ENCODE assay signal across 8 cellular contexts in the genomic region with DNA sequence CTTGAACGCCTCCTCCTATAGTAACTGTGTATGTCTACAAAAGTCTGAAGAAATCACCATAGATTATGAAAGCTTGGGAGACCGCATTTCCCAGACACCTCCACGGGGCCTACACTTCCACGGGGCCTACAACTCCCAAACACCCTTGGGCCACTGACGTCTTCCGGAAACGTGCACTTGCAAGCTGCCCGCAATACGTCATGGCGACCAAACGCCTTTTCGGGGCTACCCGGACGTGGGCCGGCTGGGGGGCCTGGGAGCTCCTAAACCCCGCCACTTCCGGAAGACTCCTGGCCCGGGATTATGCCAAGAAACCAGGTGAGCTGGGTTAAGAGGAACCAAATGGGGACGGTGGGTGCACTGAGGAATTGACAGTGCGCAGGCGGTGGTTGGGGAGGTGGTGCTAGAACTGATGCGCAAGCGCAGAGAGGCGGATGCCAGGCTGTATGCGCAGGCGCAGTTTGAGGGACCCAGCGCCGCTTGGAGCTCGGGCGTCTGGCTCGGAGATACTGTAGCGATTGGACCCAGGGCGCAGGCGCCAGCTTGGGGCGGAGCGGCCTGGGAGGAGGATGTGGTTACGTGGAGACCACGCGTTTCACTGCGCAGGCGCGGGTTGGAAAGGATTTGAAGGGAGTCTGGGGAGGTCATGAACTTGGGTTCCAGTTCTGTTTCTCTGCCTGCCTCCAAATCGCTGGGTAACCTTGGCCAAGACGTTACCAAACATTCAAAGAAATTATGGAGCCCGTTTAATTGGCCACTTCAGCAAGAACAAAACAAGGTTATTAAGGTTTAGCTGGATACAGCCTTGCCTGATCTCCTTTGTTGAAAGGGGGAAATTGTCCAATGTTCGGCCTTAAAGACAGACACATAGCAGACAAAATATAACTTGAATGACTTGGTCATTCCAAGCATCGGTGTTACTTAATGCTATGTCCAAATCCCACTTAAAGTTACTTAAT. TPM values are rescaled to one million over a fixed set of nuclear protein-coding genes. Genes with fewer than 3 reads are reported as not detected.
DNase-seq lines count a peak whose midpoint lies in the region; ATAC-seq, FAIRE-seq and TF ChIP-seq lines count a peak whose summit lies in the region.

A gene (plus strand): TSS at position 182 of the 959 bp plus-strand sequence. CDS start 19 bp downstream, at position 201.

- H3K9me3 ChIP-seq in smooth muscle cell (replicated peaks; ENCODE audit: low read depth): no peaks in the 10 kb centered on the region

- CTCF ChIA-PET in AG04449 (lab: Yijun Ruan, JAX): interaction anchor here (0.7 to 2.7 kb wide), 16 partner anchors 9 to 225 kb away, joined by 3 to 33 read pairs (median 4); a partner anchor contains a TSS

- 5% methylated on average over 47 of the region's 47 CpGs for WGBS in smooth muscle cell (ENCODE audit: low lambda C conversion rate)

- H2AFZ ChIP-seq in smooth muscle cell (ENCODE audit: low read depth): peak within 1 kb of the TSS; percentile 92

- ATAC-seq in GM18907 (IDR thresholded peaks at IDR 0.05; ENCODE audit: unreplicated experiment) (peak; percentile 69), HG03159 (IDR thresholded peaks at IDR 0.05; ENCODE audit: unreplicated experiment) (peak; percentile 68)

- POLR2A ChIA-PET in AG04449 (lab: Yijun Ruan, JAX): interaction anchor here (0.7 to 2.4 kb wide), 4 partner anchors 22 to 222 kb away, joined by 3 to 11 read pairs (median 4); a partner anchor contains a TSS

- H3K36me3 ChIP-seq in bronchial epithelial cell (ENCODE audit: control insufficient read depth, insufficient read depth, low read length) (peaks cover 16% of the 10 kb centered on the region), smooth muscle cell (ENCODE audit: low read depth) (no peaks in the 10 kb centered on the region)

- peaks cover 28% of the 10 kb centered on the region for H3K79me2 ChIP-seq in smooth muscle cell (ENCODE audit: low read depth)

- H3K9ac ChIP-seq in smooth muscle cell (ENCODE audit: low read depth): peak within 1 kb of the TSS; percentile 96

- H4K20me1 ChIP-seq in smooth muscle cell (ENCODE audit: low read depth): no peaks in the 10 kb centered on the region

- H3K4me3 ChIP-seq in AG04449 (ENCODE audit: low read depth, low read length) (peak within 1 kb of the TSS; percentile 94), WI38 (ENCODE audit: low read depth, low read length) (peak within 1 kb of the TSS; percentile 98), bronchial epithelial cell (ENCODE audit: low read depth, low read length) (peak within 1 kb of the TSS; percentile 99), smooth muscle cell (peak within 1 kb of the TSS; percentile 91)

- H3K4me2 ChIP-seq in smooth muscle cell: peak within 1 kb of the TSS; percentile 82

- H3K27me3 ChIP-seq in bronchial epithelial cell (ENCODE audit: control insufficient read depth, insufficient read depth, low read length): no peaks in the 10 kb centered on the region
- H3K27me3 ChIP-seq in smooth muscle cell (ENCODE audit: low read depth): no peaks in the 10 kb centered on the region

- peak within 1 kb of the TSS; percentile 93 for H3K27ac ChIP-seq in smooth muscle cell (ENCODE audit: low read depth)

- TF ChIP-seq CTCF in AG04449 (IDR thresholded peaks at IDR 0.05; ENCODE audit: insufficient read depth, low read length, missing control alignments) (no peak), WI38 (IDR thresholded peaks at IDR 0.05; ENCODE audit: low read depth, low read length) (no peak), bronchial epithelial cell (IDR thresholded peaks at IDR 0.05; ENCODE audit: insufficient read depth, low read length, severe bottlenecking) (no peak), smooth muscle cell (IDR thresholded peaks at IDR 0.05; ENCODE audit: borderline replicate concordance, insufficient read depth, poor library complexity, severe bottlenecking) (no peak)

- peaks cover 3% of the 10 kb centered on the region for H3K4me1 ChIP-seq in smooth muscle cell (ENCODE audit: low read depth)

- DNase-seq in AG04449 (ENCODE audit: low read depth, low spot score) (peak; percentile 96), NCI-H2227 treated with DMSO at 0.1 percent for 48 hours (lab: John Stamatoyannopoulos, UW) (peak; percentile 97), bronchial epithelial cell (ENCODE audit: low read depth) (peak; percentile 96), iPS-NIHi7 (ENCODE audit: extremely low spot score) (peak; percentile 100), smooth muscle cell (lab: John Stamatoyannopoulos, UW; ENCODE audit: unreplicated experiment) (peak; percentile 100)

- FAIRE-seq in bronchial epithelial cell (lab: Jason Lieb, UNC): peak; percentile 28

- peaks cover 6% of the 10 kb centered on the region for H3F3A ChIP-seq in smooth muscle cell (ENCODE audit: low read depth)

RNA-seq across cellular contexts. Expression of the gene that starts here (rescaled TPM):
- total RNA-seq in bronchial epithelial cell: 84.8 and 87.3 TPM in 2 replicates
- total RNA-seq in smooth muscle cell: 19.5 and 33.8 TPM in 2 replicates
- 60.8 and 64.4 TPM in 2 replicates for polyA plus RNA-seq in smooth muscle cell

Comparison
In these comparisons a context has a peak if more than half of its experiments do, and no peak if none do; other contexts are left out.
1. Peak in every context shown above with its lines: DNase-seq, ATAC-seq, H3K4me3 ChIP-seq and H3K27ac ChIP-seq.